ENCODE assay signal across 18 cellular contexts in the genomic region with DNA sequence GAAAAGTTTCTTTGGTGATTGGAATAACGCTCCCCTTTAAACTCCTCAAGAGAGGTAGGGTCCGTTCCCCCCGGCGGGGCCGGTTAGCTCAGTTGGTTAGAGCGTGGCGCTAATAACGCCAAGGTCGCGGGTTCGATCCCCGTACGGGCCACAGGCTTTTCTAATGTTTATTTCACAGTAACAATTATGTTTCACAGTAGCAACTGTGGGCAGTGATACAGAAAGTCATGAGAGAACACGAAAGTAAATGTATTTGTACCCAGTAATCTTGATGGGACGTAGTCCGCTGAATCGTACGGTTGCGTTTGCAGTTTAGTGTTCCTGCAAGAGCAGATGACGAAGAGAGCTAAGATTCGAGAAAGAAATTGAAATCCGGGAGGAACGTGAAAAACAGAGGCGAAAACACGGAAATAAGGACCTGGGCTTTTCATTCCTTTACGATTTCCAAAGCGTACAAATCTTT.
DNase-seq lines count a peak whose midpoint lies in the region; ATAC-seq, FAIRE-seq and TF ChIP-seq lines count a peak whose summit lies in the region.
"Had no signal": no experiment of that assay in that cellular context is flagged by ENCODE, and none has a peak within 500 bp of the region (broad histone marks: within the 10 kb centered on the region; RNA-seq: fewer than 3 reads in every experiment).

No MANE protein-coding gene starts in this region.

- 3 to 6% (median 6%) methylated on average over 27 of the region's 27 CpGs for WGBS in psoas muscle, 3 donors

- no peak for TF ChIP-seq CTCF in Panc1 (IDR thresholded peaks at IDR 0.05)
- no peak for TF ChIP-seq CTCF in epithelial cell of esophagus (IDR thresholded peaks at IDR 0.05; ENCODE audit: insufficient read depth, low read depth, low read length, missing control alignments)
- no peak for TF ChIP-seq CTCF in psoas muscle (IDR thresholded peaks at IDR 0.05)
- TF ChIP-seq CTCF in D721Med (IDR thresholded peaks at IDR 0.05; ENCODE audit: insufficient read depth, missing control alignments), result no peak
- no peak for TF ChIP-seq CTCF in tibial artery (IDR thresholded peaks at IDR 0.05)

- POLR2A ChIA-PET in Panc1 (lab: Charles Lee), result no interaction called here

- no peaks in the 10 kb centered on the region for H3K9me3 ChIP-seq in Panc1 (ENCODE audit: control insufficient read depth, insufficient read depth, low read depth, low read length)
- H3K9me3 ChIP-seq in psoas muscle, result no peaks in the 10 kb centered on the region
- no peaks in the 10 kb centered on the region for H3K9me3 ChIP-seq in tibial artery
- H3K9me3 ChIP-seq: heart left ventricle, prostate gland, SJCRH30 had no signal

- ATAC-seq in Panc1, result peak; percentile 85
- ATAC-seq in psoas muscle, result no peak
- no peak for ATAC-seq in HG03439 (IDR thresholded peaks at IDR 0.05; ENCODE audit: unreplicated experiment)
- ATAC-seq: heart left ventricle; naive thymus-derived CD4-positive, alpha-beta T cell had no signal

- H3K36me3 ChIP-seq in Panc1 (ENCODE audit: control insufficient read depth, insufficient read depth, low read length) (no peaks in the 10 kb centered on the region), psoas muscle (ENCODE audit: insufficient read depth in 1 of 2, low read depth in 1 of 2) (no peaks in the 10 kb centered on the region), tibial artery (no peaks in the 10 kb centered on the region)
- H3K36me3 ChIP-seq: heart left ventricle, prostate gland, SJCRH30 had no signal

- H3K27me3 ChIP-seq in Panc1 (ENCODE audit: control insufficient read depth, insufficient read depth, low read length), result peaks cover 4% of the 10 kb centered on the region
- H3K27me3 ChIP-seq in psoas muscle (ENCODE audit: insufficient read depth in 3 of 3, low read length in 2 of 3), result peaks cover 0 to 15% (median 3%) of the 10 kb centered on the region in 3 donors
- H3K27me3 ChIP-seq in tibial artery, result peaks cover 0 to 10% of the 10 kb centered on the region in 2 donors
- H3K27me3 ChIP-seq: SJCRH30 had no signal

- in situ Hi-C loops in Panc1 (cut with HindIII; ENCODE audit: low pct_unique_long_range_greater_than_20kb, low sequenced_read_pairs), result no loop called here

- H3K27ac ChIP-seq in Panc1 (ENCODE audit: low read length), result no peak overlapping the region
- H3K27ac ChIP-seq in psoas muscle, result no peak overlapping the region
- H3K27ac ChIP-seq in tibial artery, result no peak overlapping the region
- H3K27ac ChIP-seq: heart left ventricle, prostate gland, SJCRH30 had no signal

- intact Hi-C loops in Panc1 (cut with micrococcal nuclease; ENCODE audit: unreplicated experiment) (no loop called here), psoas muscle (cut with DNase I) (no loop called here), tibial artery (cut with DNase I; ENCODE audit: low total_unique reads) (no loop called here)

- BruUV-seq in Panc1 (replicated peaks; lab: Mats Ljungman, UMichigan), result TSS peak; percentile 100

- CTCF ChIA-PET in Panc1 (lab: Charles Lee), result no interaction called here

- H3K4me3 ChIP-seq in Panc1 (ENCODE audit: low read depth in 2 of 2, low read length in 2 of 2) (peak overlapping the region; percentile 4 to 37; a peak in 3 of 4 replicates), epithelial cell of esophagus (ENCODE audit: low read length) (no peak overlapping the region), psoas muscle (no peak overlapping the region), tibial artery (no peak overlapping the region)
- H3K4me3 ChIP-seq: heart left ventricle, lung, prostate gland, SJCRH30 had no signal

- no peak for FAIRE-seq in D721Med (lab: Jason Lieb, UNC)

- peak; percentile 78 for DNase-seq in ELR (ENCODE audit: low read depth)
- DNase-seq in Panc1 (ENCODE audit: low read depth, low spot score), result no peak
- DNase-seq in epithelial cell of esophagus (ENCODE audit: low read depth), result peak; percentile 77
- DNase-seq in iris pigment epithelial cell (ENCODE audit: low read depth), result peak; percentile 87
- no peak for DNase-seq in psoas muscle
- DNase-seq in D721Med (ENCODE audit: insufficient read length, low spot score), result no peak
- no peak for DNase-seq in tibial artery
- DNase-seq: activated CD4-positive, alpha-beta T cell treated with anti-CD3 and anti-CD28 coated beads, Interleukin-2, amount 10 ng/mL, durations not matched to agents 7 days and 5 days; activated T-cell treated with anti-CD3 and anti-CD28 coated beads, Interleukin-2, amount 50 U/mL, for 24 hours; cerebellar nuclear complex; COR-L47; heart left ventricle; naive thymus-derived CD4-positive, alpha-beta T cell; NCI-H1694 treated with DMSO at 0.1 percent for 48 hours; SJCRH30 had no signal

- H3K4me1 ChIP-seq in Panc1 (ENCODE audit: control insufficient read depth, insufficient read depth, low read length) (no peaks in the 10 kb centered on the region), psoas muscle (no peaks in the 10 kb centered on the region), tibial artery (no peaks in the 10 kb centered on the region)
- H3K4me1 ChIP-seq: heart left ventricle, prostate gland, SJCRH30 had no signal

Comparison
In these comparisons a context has a peak if more than half of its experiments do, and no peak if none do; other contexts are left out.
1. DNase-seq: peak in ELR (single experiment), epithelial cell of esophagus (single experiment) and iris pigment epithelial cell (single experiment); none in Panc1 (single experiment), psoas muscle (0 of 2), D721Med (single experiment) and tibial artery (0 of 2).
2. H3K4me3 ChIP-seq: peak in Panc1 (2 of 2); none in epithelial cell of esophagus (single experiment), psoas muscle (single experiment) and tibial artery (0 of 2).